23 cellular contexts compared by ENCODE assay signal in the genomic region with DNA sequence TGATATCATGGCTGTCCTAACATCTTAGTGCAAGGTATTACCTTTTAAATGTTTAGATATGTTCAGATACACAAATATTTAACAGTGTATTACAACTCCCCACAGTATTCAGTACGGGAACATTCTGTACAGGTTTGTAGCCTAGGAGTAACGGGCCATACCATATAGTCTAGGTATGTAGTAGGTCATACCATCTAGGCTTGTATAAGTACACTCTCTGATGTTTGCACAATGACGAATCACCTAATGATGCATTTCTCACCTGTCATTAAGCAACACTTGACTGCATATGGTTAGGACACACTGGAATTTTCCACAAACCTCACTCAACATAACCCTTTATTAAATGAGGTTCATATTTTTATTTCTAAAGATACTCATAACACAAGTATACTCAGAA.
A peak's percentile ranks its signal among the peaks of the same experiment; 100 is the strongest.
DNase-seq lines count a peak whose midpoint lies in the region; TF ChIP-seq lines count a peak whose summit lies in the region.
"Had no signal": no experiment of that assay in that cellular context is flagged by ENCODE, and none has a peak within 500 bp of the region (broad histone marks: within the 10 kb centered on the region; RNA-seq: fewer than 3 reads in every experiment).

No MANE protein-coding gene starts in this region.

- H3K36me3 Mint-ChIP-seq in type B pancreatic cell: peaks cover 32% of the 10 kb centered on the region

- H3K27me3 Mint-ChIP-seq in type B pancreatic cell: no peaks in the 10 kb centered on the region
- H3K27me3 Mint-ChIP-seq: dendritic cell treated with granulocyte-macrophage colony-stimulating factor and Interleukin-4, amounts not matched to agents 40 ng/mL and 50 ng/mL, for 4 days had no signal

- TF ChIP-seq CTCF in astrocyte of the spinal cord (IDR thresholded peaks at IDR 0.05; ENCODE audit: low read depth, low read length) (no peak), left ventricle myocardium inferior (IDR thresholded peaks at IDR 0.05; ENCODE audit: borderline replicate concordance) (no peak), type B pancreatic cell (conservative IDR thresholded peaks at IDR 0.05) (no peak)

- peak; percentile 58 for DNase-seq in Caki2 (ENCODE audit: low read depth)
- DNase-seq in HT-29 (ENCODE audit: low spot score): peak; percentile 62
- peak; percentile 4 for DNase-seq in astrocyte of the spinal cord (ENCODE audit: low read depth, low spot score)
- DNase-seq in kidney glomerular epithelial cell (lab: John Stamatoyannopoulos, UW): peak; percentile 10
- DNase-seq in hepatic stellate cell (ENCODE audit: low spot score): no peak
- no peak for DNase-seq in SHP77 treated with DMSO at 0.1 percent for 48 hours (lab: John Stamatoyannopoulos, UW)
- DNase-seq in left ventricle myocardium inferior: no peak
- DNase-seq in type B pancreatic cell (ENCODE audit: extremely low spot score, unreplicated experiment): no peak
- DNase-seq: activated CD8-positive, alpha-beta T cell treated with anti-CD3 and anti-CD28 coated beads, Interleukin-2, amount 10 ng/mL, durations not matched to agents 7 days and 5 days; AML-193; amygdala; DMS 273 treated with DMSO at 0.1 percent for 48 hours; H7; mesendoderm; NCI-H1048; OCI-M1; sigmoid colon; stimulated activated naive CD4-positive, alpha-beta T cell treated with Interleukin-2 at 50 U/mL for 16 hours; uterus had no signal

- no peak overlapping the region for H3K4me3 Mint-ChIP-seq in type B pancreatic cell
- H3K4me3 Mint-ChIP-seq: activated CD8-positive, alpha-beta T cell treated with anti-CD3 and anti-CD28 coated beads, Interleukin-2, amount 10 ng/mL, durations not matched to agents 7 days and 5 days; dendritic cell treated with granulocyte-macrophage colony-stimulating factor and Interleukin-4, amounts not matched to agents 40 ng/mL and 50 ng/mL, for 4 days; neural progenitor cell had no signal

- H3K36me3 ChIP-seq in left ventricle myocardium inferior: peaks cover 54% of the 10 kb centered on the region
- H3K36me3 ChIP-seq: uterus had no signal

- H3K27ac ChIP-seq in left ventricle myocardium inferior (replicated peaks): no peak overlapping the region
- H3K27ac ChIP-seq: neural progenitor cell, sigmoid colon, uterus, VCaP had no signal

- no peaks in the 10 kb centered on the region for H3K9me3 Mint-ChIP-seq in type B pancreatic cell
- H3K9me3 Mint-ChIP-seq: activated T-helper 2 cell treated with anti-CD3 and anti-CD28 coated beads, Interferon-gamma antibody, Interleukin-2, Interleukin-4, amounts not matched to agents 10 μg/mL and 5 μg/mL and 100 μg/mL, durations not matched to agents 14 hours and 24 hours and 36 hours; dendritic cell treated with granulocyte-macrophage colony-stimulating factor and Interleukin-4, amounts not matched to agents 40 ng/mL and 50 ng/mL, for 4 days had no signal

- no peak overlapping the region for H3K4me3 ChIP-seq in astrocyte of the spinal cord (ENCODE audit: low read depth, low read length)
- H3K4me3 ChIP-seq in left ventricle myocardium inferior: no peak overlapping the region
- H3K4me3 ChIP-seq: neural progenitor cell, sigmoid colon, uterus had no signal

- no peaks in the 10 kb centered on the region for H3K27me3 ChIP-seq in left ventricle myocardium inferior (ENCODE audit: low read depth)
- H3K27me3 ChIP-seq: neural progenitor cell, sigmoid colon, uterus had no signal

- in situ Hi-C loops in Caki2 (cut with HindIII; ENCODE audit: low pct_unique_long_range_greater_than_20kb, low sequenced_read_pairs) (no loop called here), astrocyte of the spinal cord (cut with HindIII; ENCODE audit: low sequenced_read_pairs) (no loop called here)

- no peaks in the 10 kb centered on the region for H3K4me1 ChIP-seq in left ventricle myocardium inferior
- H3K4me1 ChIP-seq: neural progenitor cell, sigmoid colon, uterus had no signal

- H3K9me3 ChIP-seq in left ventricle myocardium inferior (replicated peaks): no peaks in the 10 kb centered on the region
- H3K9me3 ChIP-seq: sigmoid colon, uterus had no signal

- H3K4me1 Mint-ChIP-seq in type B pancreatic cell (ENCODE audit: unreplicated experiment): no peaks in the 10 kb centered on the region
- H3K4me1 Mint-ChIP-seq: neural progenitor cell had no signal

- H3K27ac Mint-ChIP-seq in type B pancreatic cell: no peak overlapping the region
- H3K27ac Mint-ChIP-seq: activated CD8-positive, alpha-beta T cell treated with anti-CD3 and anti-CD28 coated beads, Interleukin-2, amount 10 ng/mL, durations not matched to agents 7 days and 5 days; activated T-helper 2 cell treated with anti-CD3 and anti-CD28 coated beads, Interferon-gamma antibody, Interleukin-2, Interleukin-4, amounts not matched to agents 10 μg/mL and 5 μg/mL and 100 μg/mL, durations not matched to agents 14 hours and 24 hours and 36 hours; dendritic cell treated with granulocyte-macrophage colony-stimulating factor and Interleukin-4, amounts not matched to agents 40 ng/mL and 50 ng/mL, for 4 days; neural progenitor cell had no signal

- intact Hi-C loops in left ventricle myocardium inferior (cut with micrococcal nuclease): no loop called here

Comparison
In these comparisons a context has a peak if more than half of its experiments do, and no peak if none do; other contexts are left out.
1. DNase-seq: peak in Caki2 (single experiment), HT-29 (single experiment), astrocyte of the spinal cord (single experiment) and kidney glomerular epithelial cell (single experiment); none in hepatic stellate cell (single experiment), SHP77 treated with DMSO at 0.1 percent for 48 hours (single experiment), left ventricle myocardium inferior (single experiment) and type B pancreatic cell (single experiment).